14 cellular contexts compared by ENCODE assay signal in genomic region chr22:30474683-30475424, GRCh38. TPM values are rescaled to one million over a fixed set of nuclear protein-coding genes. Genes with fewer than 3 reads are reported as not detected.
A peak's percentile ranks its signal among the peaks of the same experiment; 100 is the strongest.
DNase-seq lines count a peak whose midpoint lies in the region; TF ChIP-seq lines count a peak whose summit lies in the region.
"Had no signal": no experiment of that assay in that cellular context is flagged by ENCODE, and none has a peak within 500 bp of the region (broad histone marks: within the 10 kb centered on the region; RNA-seq: fewer than 3 reads in every experiment).

No MANE protein-coding gene starts in this region.

- H3K27ac ChIP-seq in PC-9 = no peak overlapping the region
- H3K27ac ChIP-seq: heart left ventricle, parathyroid adenoma, uterus had no signal

- peaks cover 28% of the 10 kb centered on the region for H3K27me3 ChIP-seq in PC-9 (ENCODE audit: insufficient read depth, low read depth)
- H3K27me3 ChIP-seq: uterus had no signal

- no peaks in the 10 kb centered on the region for H3K9me2 ChIP-seq in PC-9 (ENCODE audit: insufficient read depth)

- no peaks in the 10 kb centered on the region for H4K20me1 ChIP-seq in PC-9 (ENCODE audit: insufficient read depth)

- no peak overlapping the region for H3K4me3 ChIP-seq in PC-9
- H3K4me3 ChIP-seq: heart left ventricle, uterus had no signal

- CTCF ChIA-PET in PC-9 (lab: Charles Lee) (no interaction called here), GM10248 (lab: Yijun Ruan, JAX) (interaction anchor here (1.2 to 2.0 kb wide), 4 partner anchors 10 to 31 kb away, joined by 3 to 5 read pairs (median 5); no protein-coding TSS in a partner anchor)

- no peaks in the 10 kb centered on the region for H3K79me2 ChIP-seq in PC-9 (ENCODE audit: low read depth)
- H3K79me2 ChIP-seq: parathyroid adenoma had no signal

- no peak for TF ChIP-seq CTCF in PC-9 (conservative IDR thresholded peaks at IDR 0.05)
- TF ChIP-seq CTCF in GM10248 (IDR thresholded peaks at IDR 0.05; ENCODE audit: control extremely low read depth, extremely low read depth, low read depth, missing control alignments) = no peak

- H3F3A ChIP-seq in PC-9 (ENCODE audit: insufficient read depth, low read depth) = no peaks in the 10 kb centered on the region

- no peaks in the 10 kb centered on the region for H3K36me3 ChIP-seq in PC-9 (ENCODE audit: low read depth)
- H3K36me3 ChIP-seq: heart left ventricle, uterus had no signal

- in situ Hi-C loops in ACHN (cut with HindIII; ENCODE audit: low pct_ligation_motif_present, low pct_unique_long_range_greater_than_20kb, low sequenced_read_pairs) = no loop called here

- intact Hi-C loops in PC-9 (cut with micrococcal nuclease; ENCODE audit: unreplicated experiment) = no loop called here

- DNase-seq in NCI-H2081 (lab: John Stamatoyannopoulos, UW) = peak; percentile 26 to 37
- no peak for DNase-seq in NCI-H2081 treated with DMSO at 0.1 percent for 48 hours (lab: John Stamatoyannopoulos, UW)
- DNase-seq in M059J (ENCODE audit: low read depth) = peak; percentile 51
- peak; percentile 47 to 64 for DNase-seq in PC-9
- DNase-seq in left kidney (ENCODE audit: low read depth, low spot score) = peak; percentile 52
- DNase-seq in GM10248 (ENCODE audit: extremely low spot score) = no peak
- no peak for DNase-seq in middle frontal gyrus (ENCODE audit: extremely low spot score, low spot score)
- no peak for DNase-seq in ACHN
- DNase-seq: activated T-cell treated with anti-CD3 and anti-CD28 coated beads for 4 hours, H7, NCI-H2227 treated with DMSO at 0.1 percent for 48 hours, uterus had no signal

- no peak overlapping the region for H2AFZ ChIP-seq in PC-9
- H2AFZ ChIP-seq: parathyroid adenoma had no signal

- POLR2A ChIA-PET in PC-9 (lab: Charles Lee; ENCODE audit: unreplicated experiment) = no interaction called here
- POLR2A ChIA-PET in GM10248 (lab: Yijun Ruan, JAX) = no interaction called here

- H3K4me1 ChIP-seq in PC-9 (replicated peaks; ENCODE audit: insufficient read depth) = no peaks in the 10 kb centered on the region
- H3K4me1 ChIP-seq: heart left ventricle, parathyroid adenoma, uterus had no signal

- no peak overlapping the region for H3K4me2 ChIP-seq in PC-9

- H3K9me3 ChIP-seq in PC-9 (ENCODE audit: insufficient read depth, low read depth) = no peaks in the 10 kb centered on the region; the same call in 1 of the 2 replicates
- H3K9me3 ChIP-seq: heart left ventricle, uterus had no signal

- BruUV-seq in PC-9 (replicated peaks; lab: Mats Ljungman, UMichigan) = no TSS peak

RNA-seq across cellular contexts. Expression of gene SEC14L3, which starts 3.0 kb away (rescaled TPM):
- not detected in 2 replicates for total RNA-seq in M059J (2014; rRNA removed; shearing (Covaris generic))
- not detected in 2 replicates for total RNA-seq in PC-9 (2021)
- total RNA-seq: H7, heart left ventricle, uterus had no signal

RNA-seq across cellular contexts. Expression of gene SEC14L4, which starts 30.6 kb away (rescaled TPM):
- total RNA-seq in M059J (2014; rRNA removed; shearing (Covaris generic)) = not detected in 2 replicates
- 4.0 and 5.6 TPM in 2 replicates for total RNA-seq in PC-9 (2021)
- total RNA-seq: H7 had no signal

RNA-seq across cellular contexts. Expression of gene MTFP1, which starts 49.3 kb away (rescaled TPM):
- 10.0 and 12.1 TPM in 2 replicates for total RNA-seq in M059J (2014; rRNA removed; shearing (Covaris generic))
- 18.5 and 21.9 TPM in 2 replicates for total RNA-seq in PC-9 (2021)

Comparison
In these comparisons a context has a peak if more than half of its experiments do, and no peak if none do; other contexts are left out.
1. DNase-seq: peak in NCI-H2081 (2 of 2), M059J (single experiment), PC-9 (2 of 2) and left kidney (single experiment); none in NCI-H2081 treated with DMSO at 0.1 percent for 48 hours (single experiment), GM10248 (single experiment), middle frontal gyrus (single experiment) and ACHN (single experiment).